Comparison of ENCODE assay signal across 1 cellular context in genomic region chr19:6516018-6516658, GRCh38.
TF ChIP-seq lines count a peak whose summit lies in the region.

No MANE protein-coding gene starts in this region.

TF ChIP-seq in liver, 16 proteins besides CTCF, POLR2A, EP300 and RAD21 (continued from another document):
- TF ChIP-seq FOXA1 (IDR thresholded peaks at IDR 0.05): no peak
TF ChIP-seq in liver: peak in this region for 6.
